In the genomic region with DNA sequence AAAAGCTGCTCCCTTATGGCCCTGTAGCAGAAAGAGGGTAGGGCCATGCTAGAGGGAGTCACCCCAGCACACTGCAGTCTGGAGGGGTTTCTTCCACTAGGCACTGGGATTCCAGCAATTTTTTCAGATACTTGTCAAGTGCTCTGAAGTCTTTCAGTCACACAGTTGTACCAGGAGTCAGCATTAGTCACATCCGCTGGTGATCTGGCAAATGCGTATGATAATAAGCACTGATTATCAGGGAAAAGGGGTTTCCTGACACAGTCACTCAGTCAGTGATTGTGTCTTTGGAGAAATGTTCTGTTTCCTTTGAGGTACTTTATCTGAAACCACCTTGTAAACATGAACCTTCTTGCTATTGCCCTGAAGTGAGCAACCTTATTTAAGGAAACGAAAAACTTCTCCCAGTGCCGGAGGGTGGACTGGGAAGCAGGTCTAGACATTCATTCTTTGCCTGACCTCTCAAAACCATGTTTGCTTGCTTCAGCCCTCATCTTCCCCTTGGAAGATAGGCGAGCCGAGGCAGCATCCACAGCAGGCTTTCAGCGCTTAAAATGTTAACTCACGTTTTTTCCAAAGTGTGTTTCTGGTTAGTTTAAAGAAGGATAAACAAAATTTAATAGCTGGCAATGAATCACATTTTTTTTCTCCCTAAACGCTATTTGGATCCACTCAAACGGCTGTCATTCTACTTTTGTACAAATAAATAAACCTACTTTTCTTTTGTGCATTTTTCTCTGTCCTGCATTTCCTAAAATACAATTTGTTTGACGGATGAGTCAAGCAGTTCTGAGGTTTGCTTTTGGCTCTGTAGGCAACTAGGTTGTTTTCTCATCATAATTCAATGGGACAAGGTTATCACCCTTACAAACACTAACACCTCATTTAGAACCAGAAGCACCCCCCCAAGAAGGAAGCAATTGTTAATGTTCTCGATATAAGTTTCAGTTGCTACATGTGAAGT, we compare ENCODE assay signal across 10 cellular contexts.
DNase-seq lines count a peak whose midpoint lies in the region; ATAC-seq lines count a peak whose summit lies in the region.
"Had no signal": no experiment of that assay in that cellular context is flagged by ENCODE, and none has a peak within 500 bp of the region (broad histone marks: within the 10 kb centered on the region; RNA-seq: fewer than 3 reads in every experiment).

No MANE protein-coding gene starts in this region.

- no peak overlapping the region for H2BK12ac ChIP-seq in trophoblast cell (ENCODE audit: low read length)

- H3K4me3 ChIP-seq in trophoblast cell (ENCODE audit: low read depth, low read length): no peak overlapping the region

- no peaks in the 10 kb centered on the region for H3K4me1 Mint-ChIP-seq in activated T-helper 1 cell treated with anti-CD3 and anti-CD28 coated beads, Interleukin-12 subunit alpha, Interleukin-12 subunit beta, Interleukin-2, Interleukin-4 antibody, amounts not matched to agents 30 ng/mL and 10 ng/mL and 1 ng/mL, durations not matched to agents 14 hours and 24 hours and 36 hours (ENCODE audit: low read depth)
- H3K4me1 Mint-ChIP-seq: activated naive CD8-positive, alpha-beta T cell treated with anti-CD3 and anti-CD28 coated beads, Interleukin-2, amount 50 U/mL, for 24 hours had no signal

- intact Hi-C loops in activated T-helper 1 cell treated with anti-CD3 and anti-CD28 coated beads, Interleukin-12 subunit alpha, Interleukin-12 subunit beta, Interleukin-2, Interleukin-4 antibody, amounts not matched to agents 30 ng/mL and 10 ng/mL and 1 ng/mL, durations not matched to agents 14 hours and 24 hours and 36 hours (cut with micrococcal nuclease): no loop called here

- WGBS in trophoblast cell (ENCODE audit: extremely low coverage, insufficient coverage, insufficient read length): no CpG with 5 or more reads among the region's 12 CpGs

- H3K4me3 Mint-ChIP-seq in activated T-helper 1 cell treated with anti-CD3 and anti-CD28 coated beads, Interleukin-12 subunit alpha, Interleukin-12 subunit beta, Interleukin-2, Interleukin-4 antibody, amounts not matched to agents 30 ng/mL and 10 ng/mL and 1 ng/mL, durations not matched to agents 14 hours and 24 hours and 36 hours: no peak overlapping the region
- H3K4me3 Mint-ChIP-seq: activated naive CD8-positive, alpha-beta T cell treated with anti-CD3 and anti-CD28 coated beads, Interleukin-2, amount 50 U/mL, for 24 hours had no signal

- no peak overlapping the region for H2AFZ ChIP-seq in trophoblast cell (ENCODE audit: insufficient read depth, low read length, poor library complexity)

- no peak overlapping the region for H3K4ac ChIP-seq in trophoblast cell (ENCODE audit: low read depth, low read length)

- no peak overlapping the region for H4K12ac ChIP-seq in trophoblast cell (ENCODE audit: low read depth, low read length)

- peaks cover 16% of the 10 kb centered on the region for H3K27me3 Mint-ChIP-seq in activated T-helper 1 cell treated with anti-CD3 and anti-CD28 coated beads, Interleukin-12 subunit alpha, Interleukin-12 subunit beta, Interleukin-2, Interleukin-4 antibody, amounts not matched to agents 30 ng/mL and 10 ng/mL and 1 ng/mL, durations not matched to agents 14 hours and 24 hours and 36 hours (ENCODE audit: insufficient read depth)

- H3K9me3 Mint-ChIP-seq in activated T-helper 1 cell treated with anti-CD3 and anti-CD28 coated beads, Interleukin-12 subunit alpha, Interleukin-12 subunit beta, Interleukin-2, Interleukin-4 antibody, amounts not matched to agents 30 ng/mL and 10 ng/mL and 1 ng/mL, durations not matched to agents 14 hours and 24 hours and 36 hours: no peaks in the 10 kb centered on the region
- H3K9me3 Mint-ChIP-seq: activated naive CD8-positive, alpha-beta T cell treated with anti-CD3 and anti-CD28 coated beads, Interleukin-2, amount 50 U/mL, for 24 hours had no signal

- H3K27ac Mint-ChIP-seq in activated T-helper 1 cell treated with anti-CD3 and anti-CD28 coated beads, Interleukin-12 subunit alpha, Interleukin-12 subunit beta, Interleukin-2, Interleukin-4 antibody, amounts not matched to agents 30 ng/mL and 10 ng/mL and 1 ng/mL, durations not matched to agents 14 hours and 24 hours and 36 hours: no peak overlapping the region
- H3K27ac Mint-ChIP-seq: activated naive CD8-positive, alpha-beta T cell treated with anti-CD3 and anti-CD28 coated beads, Interleukin-2, amount 50 U/mL, for 24 hours had no signal

- no peak overlapping the region for H3K9ac ChIP-seq in trophoblast cell (ENCODE audit: low read length)

- no peaks in the 10 kb centered on the region for H3K36me3 ChIP-seq in trophoblast cell (ENCODE audit: control insufficient read depth in 1 of 2, insufficient read depth in 2 of 2, low read length in 2 of 2)

- H3K4me2 ChIP-seq in trophoblast cell (ENCODE audit: low read length): no peak overlapping the region

- no peaks in the 10 kb centered on the region for H3K27me3 ChIP-seq in trophoblast cell (ENCODE audit: insufficient read depth, low read length)

- H3K36me3 Mint-ChIP-seq in activated T-helper 1 cell treated with anti-CD3 and anti-CD28 coated beads, Interleukin-12 subunit alpha, Interleukin-12 subunit beta, Interleukin-2, Interleukin-4 antibody, amounts not matched to agents 30 ng/mL and 10 ng/mL and 1 ng/mL, durations not matched to agents 14 hours and 24 hours and 36 hours (ENCODE audit: low read depth): no peaks in the 10 kb centered on the region

- peaks cover 9 to 19% of the 10 kb centered on the region in 2 experiments for H3K4me1 ChIP-seq in trophoblast cell (ENCODE audit: control insufficient read depth in 1 of 2, insufficient read depth in 2 of 2, low read length in 2 of 2)

- H3K27ac ChIP-seq in trophoblast cell (ENCODE audit: low read depth, low read length): peak overlapping the region; percentile 67

- H2AK5ac ChIP-seq in trophoblast cell (ENCODE audit: low read length): no peak overlapping the region

- H3K79me1 ChIP-seq in trophoblast cell (ENCODE audit: low read length): peaks cover 15% of the 10 kb centered on the region

- peak; percentile 67 for DNase-seq in GM04504 (ENCODE audit: low read depth)
- peak; percentile 95 for DNase-seq in RPMI7951 (ENCODE audit: low read depth)
- peak; percentile 28 to 30 for DNase-seq in trophoblast cell
- DNase-seq in NCI-H510A treated with DMSO at 0.1 percent for 48 hours (lab: John Stamatoyannopoulos, UW): no peak
- DNase-seq in activated T-helper 1 cell treated with anti-CD3 and anti-CD28 coated beads, Interleukin-12 subunit alpha, Interleukin-12 subunit beta, Interleukin-2, Interleukin-4 antibody, amounts not matched to agents 30 ng/mL and 10 ng/mL and 1 ng/mL, durations not matched to agents 14 hours and 24 hours and 36 hours (ENCODE audit: low spot score): no peak
- DNase-seq in activated effector memory CD4-positive, alpha-beta T cell treated with anti-CD3 and anti-CD28 coated beads, Interleukin-2, amount 50 U/mL, for 16 hours: no peak
- DNase-seq: activated naive CD8-positive, alpha-beta T cell treated with anti-CD3 and anti-CD28 coated beads, Interleukin-2, amount 50 U/mL, for 24 hours; DMS79 had no signal

- ATAC-seq in esophagus mucosa (peak; percentile 67), HG02840 (IDR thresholded peaks at IDR 0.05; ENCODE audit: low FRiP score, unreplicated experiment) (no peak)
- ATAC-seq: activated naive CD8-positive, alpha-beta T cell treated with anti-CD3 and anti-CD28 coated beads, Interleukin-2, amount 50 U/mL, for 24 hours had no signal

- no peak overlapping the region for H2BK5ac ChIP-seq in trophoblast cell (ENCODE audit: low read depth, low read length, poor library complexity)

- no peak overlapping the region for H2BK120ac ChIP-seq in trophoblast cell (ENCODE audit: insufficient read depth, low read length, poor library complexity)

- H3K18ac ChIP-seq in trophoblast cell (ENCODE audit: low read length): no peak overlapping the region

- no peak overlapping the region for H4K91ac ChIP-seq in trophoblast cell (ENCODE audit: low read depth, low read length)

- no peak overlapping the region for H3K23ac ChIP-seq in trophoblast cell (ENCODE audit: low read length)

- H4K8ac ChIP-seq in trophoblast cell (ENCODE audit: low read depth, low read length): no peak overlapping the region

- H3K79me2 ChIP-seq in trophoblast cell (ENCODE audit: control insufficient read depth, insufficient read depth, low read length, poor library complexity): no peaks in the 10 kb centered on the region

- H3K14ac ChIP-seq in trophoblast cell (ENCODE audit: low read length): no peak overlapping the region

- no peaks in the 10 kb centered on the region for H3K9me3 ChIP-seq in trophoblast cell (ENCODE audit: insufficient read depth, low read depth, low read length)

Comparison
In these comparisons a context has a peak if more than half of its experiments do, and no peak if none do; other contexts are left out.
1. DNase-seq: peak in GM04504 (single experiment), RPMI7951 (single experiment) and trophoblast cell (2 of 2); none in NCI-H510A treated with DMSO at 0.1 percent for 48 hours (single experiment), activated T-helper 1 cell treated with anti-CD3 and anti-CD28 coated beads, Interleukin-12 subunit alpha, Interleukin-12 subunit beta, Interleukin-2, Interleukin-4 antibody, amounts not matched to agents 30 ng/mL and 10 ng/mL and 1 ng/mL, durations not matched to agents 14 hours and 24 hours and 36 hours (single experiment) and activated effector memory CD4-positive, alpha-beta T cell treated with anti-CD3 and anti-CD28 coated beads, Interleukin-2, amount 50 U/mL, for 16 hours (single experiment).